ENCODE assay signal across 1 cellular context in genomic region chr6:27295301-27296079, GRCh38.
A peak's percentile ranks its signal among the peaks of the same experiment; 100 is the strongest.
TF ChIP-seq lines count a peak whose summit lies in the region.

No MANE protein-coding gene starts in this region.

TF ChIP-seq in HepG2, 621 proteins besides CTCF, POLR2A, EP300 and RAD21 (continued from another document):
- TF ChIP-seq NCOA5 (CRISPR knock-in tag; IDR thresholded peaks at IDR 0.05) (no peak), FOXC1 (CRISPR knock-in tag; IDR thresholded peaks at IDR 0.05; ENCODE audit: borderline replicate concordance) (no peak), GTF3A (CRISPR knock-in tag; conservative IDR thresholded peaks at IDR 0.05) (no peak), ZNF441 (CRISPR knock-in tag; IDR thresholded peaks at IDR 0.05; ENCODE audit: borderline replicate concordance) (peak; percentile 43; the same call in 1 of the 2 replicates), NR3C1 (CRISPR knock-in tag; IDR thresholded peaks at IDR 0.05) (no peak), ZFP36L2 (CRISPR knock-in tag; IDR thresholded peaks at IDR 0.05) (no peak), NBN (conservative IDR thresholded peaks at IDR 0.05) (no peak), STAT5B (CRISPR knock-in tag; IDR thresholded peaks at IDR 0.05) (no peak), ZNF12 (CRISPR knock-in tag; IDR thresholded peaks at IDR 0.05) (peak; percentile 39; the same call in 1 of the 2 replicates), ZNF33B (CRISPR knock-in tag; IDR thresholded peaks at IDR 0.05) (no peak), ZNF569 (CRISPR knock-in tag; IDR thresholded peaks at IDR 0.05; ENCODE audit: borderline replicate concordance) (no peak), TEAD2 (CRISPR knock-in tag; IDR thresholded peaks at IDR 0.05) (no peak), NFE2L1 (CRISPR knock-in tag; IDR thresholded peaks at IDR 0.05; ENCODE audit: borderline replicate concordance) (no peak), ZNF766 (CRISPR knock-in tag; IDR thresholded peaks at IDR 0.05; ENCODE audit: borderline replicate concordance) (no peak), NFIB (CRISPR knock-in tag; IDR thresholded peaks at IDR 0.05; ENCODE audit: borderline replicate concordance) (no peak), ZNF839 (CRISPR knock-in tag; IDR thresholded peaks at IDR 0.05; ENCODE audit: borderline replicate concordance) (no peak), ZNF816 (CRISPR knock-in tag; IDR thresholded peaks at IDR 0.05; ENCODE audit: borderline replicate concordance) (no peak), ZNF350 (CRISPR knock-in tag; IDR thresholded peaks at IDR 0.05; ENCODE audit: borderline replicate concordance, low read depth) (no peak), ZMYM4 (CRISPR knock-in tag; IDR thresholded peaks at IDR 0.05) (no peak; the same call in 1 of the 2 replicates), ONECUT2 (CRISPR knock-in tag; IDR thresholded peaks at IDR 0.05) (no peak), SMAD9 (CRISPR knock-in tag; IDR thresholded peaks at IDR 0.05) (no peak), TERF1 (CRISPR knock-in tag; IDR thresholded peaks at IDR 0.05) (no peak), MAFK (conservative IDR thresholded peaks at IDR 0.05 in 1 of 2, IDR thresholded peaks at IDR 0.05 in 1 of 2; ENCODE audit: low read length in 2 of 2) (no peak), EZH2 (conservative IDR thresholded peaks at IDR 0.05; ENCODE audit: low read depth, low read length) (no peak), ZNF124 (CRISPR knock-in tag; IDR thresholded peaks at IDR 0.05) (no peak), RBM22 (optimal IDR thresholded peaks at IDR 0.05; ENCODE audit: low read length) (peak; percentile 46), ZNF530 (CRISPR knock-in tag; IDR thresholded peaks at IDR 0.05; ENCODE audit: low read depth) (no peak), PCBP2 (optimal IDR thresholded peaks at IDR 0.05; ENCODE audit: low read depth, low read length, poor library complexity, severe bottlenecking) (no peak), GPBP1L1 (CRISPR knock-in tag; IDR thresholded peaks at IDR 0.05) (no peak), MNT (IDR thresholded peaks at IDR 0.05) (no peak)
- TF ChIP-seq, protein P1, sequence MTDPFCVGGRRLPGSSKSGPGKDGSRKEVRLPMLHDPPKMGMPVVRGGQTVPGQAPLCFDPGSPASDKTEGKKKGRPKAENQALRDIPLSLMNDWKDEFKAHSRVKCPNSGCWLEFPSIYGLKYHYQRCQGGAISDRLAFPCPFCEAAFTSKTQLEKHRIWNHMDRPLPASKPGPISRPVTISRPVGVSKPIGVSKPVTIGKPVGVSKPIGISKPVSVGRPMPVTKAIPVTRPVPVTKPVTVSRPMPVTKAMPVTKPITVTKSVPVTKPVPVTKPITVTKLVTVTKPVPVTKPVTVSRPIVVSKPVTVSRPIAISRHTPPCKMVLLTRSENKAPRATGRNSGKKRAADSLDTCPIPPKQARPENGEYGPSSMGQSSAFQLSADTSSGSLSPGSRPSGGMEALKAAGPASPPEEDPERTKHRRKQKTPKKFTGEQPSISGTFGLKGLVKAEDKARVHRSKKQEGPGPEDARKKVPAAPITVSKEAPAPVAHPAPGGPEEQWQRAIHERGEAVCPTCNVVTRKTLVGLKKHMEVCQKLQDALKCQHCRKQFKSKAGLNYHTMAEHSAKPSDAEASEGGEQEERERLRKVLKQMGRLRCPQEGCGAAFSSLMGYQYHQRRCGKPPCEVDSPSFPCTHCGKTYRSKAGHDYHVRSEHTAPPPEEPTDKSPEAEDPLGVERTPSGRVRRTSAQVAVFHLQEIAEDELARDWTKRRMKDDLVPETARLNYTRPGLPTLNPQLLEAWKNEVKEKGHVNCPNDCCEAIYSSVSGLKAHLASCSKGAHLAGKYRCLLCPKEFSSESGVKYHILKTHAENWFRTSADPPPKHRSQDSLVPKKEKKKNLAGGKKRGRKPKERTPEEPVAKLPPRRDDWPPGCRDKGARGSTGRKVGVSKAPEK (CRISPR knock-in tag; IDR thresholded peaks at IDR 0.05; ENCODE audit: borderline replicate concordance) = peak; percentile 86; the same call in 1 of the 2 replicates
